In genomic region chr4:89284828-89285227, GRCh38 we compare ENCODE assay signal across 9 cellular contexts. TPM values are rescaled to one million over a fixed set of nuclear protein-coding genes. Genes with fewer than 3 reads are reported as not detected.
A peak's percentile ranks its signal among the peaks of the same experiment; 100 is the strongest.
DNase-seq lines count a peak whose midpoint lies in the region; ATAC-seq, FAIRE-seq and TF ChIP-seq lines count a peak whose summit lies in the region.
"Had no signal": no experiment of that assay in that cellular context is flagged by ENCODE, and none has a peak within 500 bp of the region (broad histone marks: within the 10 kb centered on the region; RNA-seq: fewer than 3 reads in every experiment).

No MANE protein-coding gene starts in this region.

- H3K18ac ChIP-seq in neuronal stem cell (ENCODE audit: low read length), result no peak overlapping the region

- H3K4me3 Mint-ChIP-seq in activated T-cell treated with anti-CD3 and anti-CD28 coated beads, Interleukin-2, amount 50 U/mL, for 24 hours, result no peak overlapping the region

- TF ChIP-seq EP300 in K562 (IDR thresholded peaks at IDR 0.05; ENCODE audit: low read length), result no peak

- no peak overlapping the region for H2AK5ac ChIP-seq in neuronal stem cell (ENCODE audit: low read depth, low read length)

- H3K9ac ChIP-seq in OCI-LY1 (ENCODE audit: low read length) (no peak overlapping the region), K562 (ENCODE audit: insufficient read depth in 1 of 2, low read depth in 2 of 2, low read length in 2 of 2) (no peak overlapping the region), neuronal stem cell (ENCODE audit: low read depth, low read length, poor library complexity) (no peak overlapping the region)

- no peaks in the 10 kb centered on the region for H4K20me1 ChIP-seq in OCI-LY1 (ENCODE audit: insufficient read depth, low read length)
- no peaks in the 10 kb centered on the region for H4K20me1 ChIP-seq in K562 (replicated peaks; ENCODE audit: control insufficient read depth, insufficient read depth, low read length)

- WGBS in K562 (ENCODE audit: insufficient coverage, low coverage, missing lambda C conversion rate), result 0% methylated on average over 2 of the region's 3 CpGs
- 77 to 83% (median 77%) methylated on average over 3 of the region's 3 CpGs for WGBS in small intestine, 3 donors
- no CpG with 5 or more reads among the region's 3 CpGs for WGBS in neuronal stem cell (ENCODE audit: extremely low coverage in 2 of 2, insufficient read length in 2 of 2, insufficient replicate concordance in 1 of 2), 2 donors

- H3K4ac ChIP-seq in neuronal stem cell (ENCODE audit: low read length), result no peak overlapping the region

- BruUV-seq in K562 (replicated peaks; lab: Mats Ljungman, UMichigan), result no TSS peak

- DNase-seq in activated T-cell treated with anti-CD3 and anti-CD28 coated beads, Interleukin-2, amount 50 U/mL, for 24 hours, result no peak
- DNase-seq in activated T-cell treated with anti-CD3 and anti-CD28 coated beads, Interleukin-2, amount 50 U/mL, for 1 hour, result no peak
- DNase-seq in K562 (ENCODE audit: extremely low read depth in 1 of 4, low spot score in 3 of 4), result peak in 2 of 4 experiments; percentile 19 to 48
- DNase-seq in small intestine, result no peak
- no peak for DNase-seq in neuronal stem cell (ENCODE audit: low spot score)
- DNase-seq in amygdala (lab: John Stamatoyannopoulos, UW), result no peak
- DNase-seq in amniotic stem cell (lab: John Stamatoyannopoulos, UW), result no peak
- DNase-seq: NCI-H2107 had no signal

- H3K9me1 ChIP-seq in K562 (ENCODE audit: control insufficient read depth, insufficient read depth, low read length), result no peaks in the 10 kb centered on the region

- FAIRE-seq in K562 (lab: Jason Lieb, UNC) (no peak), small intestine (lab: Jason Lieb, UNC) (no peak)

- H3K27ac Mint-ChIP-seq in activated T-cell treated with anti-CD3 and anti-CD28 coated beads, Interleukin-2, amount 50 U/mL, for 24 hours, result peak overlapping the region; percentile 81

- H3F3A ChIP-seq in OCI-LY1 (ENCODE audit: insufficient read depth, low read length), result no peaks in the 10 kb centered on the region

- POLR2A ChIA-PET in K562 (lab: Yijun Ruan, JAX), result interaction anchor here (0.5 to 1.5 kb wide), 4 partner anchors 9 to 167 kb away, joined by 3 to 4 read pairs (median 3); no protein-coding TSS in a partner anchor

- H3K23ac ChIP-seq in neuronal stem cell (ENCODE audit: low read depth, low read length, poor library complexity), result no peak overlapping the region

- peaks cover 3% of the 10 kb centered on the region for H3K9me3 Mint-ChIP-seq in activated T-cell treated with anti-CD3 and anti-CD28 coated beads, Interleukin-2, amount 50 U/mL, for 24 hours

- H2BK12ac ChIP-seq in neuronal stem cell (ENCODE audit: low read length), result no peak overlapping the region

- no peaks in the 10 kb centered on the region for H3K36me3 ChIP-seq in OCI-LY1 (ENCODE audit: insufficient read depth, low read length)
- no peaks in the 10 kb centered on the region for H3K36me3 ChIP-seq in K562 (ENCODE audit: control insufficient read depth, insufficient read depth, low read length)
- no peaks in the 10 kb centered on the region for H3K36me3 ChIP-seq in small intestine (ENCODE audit: control insufficient read depth in 2 of 2, insufficient read depth in 2 of 2, low read length in 2 of 2)
- no peaks in the 10 kb centered on the region for H3K36me3 ChIP-seq in neuronal stem cell (replicated peaks in 1 of 2; ENCODE audit: control insufficient read depth in 2 of 2, insufficient read depth in 2 of 2, low read length in 2 of 2)

- no peak overlapping the region for H2BK5ac ChIP-seq in neuronal stem cell (ENCODE audit: low read length)

- H3K79me1 ChIP-seq in neuronal stem cell (ENCODE audit: low read depth, low read length), result no peaks in the 10 kb centered on the region

- H2BK15ac ChIP-seq in neuronal stem cell (ENCODE audit: low read length), result no peak overlapping the region

- TF ChIP-seq POLR2A in K562 (conservative IDR thresholded peaks at IDR 0.05), result no peak

- H3K4me1 Mint-ChIP-seq in activated T-cell treated with anti-CD3 and anti-CD28 coated beads, Interleukin-2, amount 50 U/mL, for 24 hours (ENCODE audit: low read depth), result peaks cover 84% of the 10 kb centered on the region

- H3K79me2 ChIP-seq in OCI-LY1 (ENCODE audit: insufficient read depth, low read length), result no peaks in the 10 kb centered on the region
- H3K79me2 ChIP-seq in K562 (ENCODE audit: control insufficient read depth, insufficient read depth, low read length), result no peaks in the 10 kb centered on the region

- H3K4me3 ChIP-seq in OCI-LY1 (ENCODE audit: low read depth, low read length, poor library complexity, severe bottlenecking), result no peak overlapping the region
- no peak overlapping the region for H3K4me3 ChIP-seq in K562
- no peak overlapping the region for H3K4me3 ChIP-seq in small intestine (ENCODE audit: low read depth in 1 of 2, low read length in 2 of 2)
- no peak overlapping the region for H3K4me3 ChIP-seq in neuronal stem cell (ENCODE audit: low read length in 2 of 2)

- ATAC-seq in K562, result peak; percentile 87

- no peaks in the 10 kb centered on the region for H3K9me3 ChIP-seq in OCI-LY1 (ENCODE audit: low read length)
- no peaks in the 10 kb centered on the region for H3K9me3 ChIP-seq in K562 (replicated peaks; ENCODE audit: control insufficient read depth, insufficient read depth, low read depth, low read length)
- no peaks in the 10 kb centered on the region for H3K9me3 ChIP-seq in small intestine (ENCODE audit: control insufficient read depth, low read depth)
- H3K9me3 ChIP-seq in neuronal stem cell (replicated peaks in 1 of 2; ENCODE audit: control insufficient read depth in 2 of 2, insufficient read depth in 1 of 2, low read depth in 1 of 2, low read length in 2 of 2), result no peaks in the 10 kb centered on the region

- intact Hi-C loops in K562 (cut with micrococcal nuclease), result no loop called here

- no peak overlapping the region for H2AFZ ChIP-seq in OCI-LY1 (ENCODE audit: low read length)
- H2AFZ ChIP-seq in K562 (ENCODE audit: low read depth, low read length), result peak overlapping the region; percentile 16; the same call in 1 of the 2 replicates
- H2AFZ ChIP-seq in neuronal stem cell (ENCODE audit: low read length), result no peak overlapping the region

- H3K4me2 ChIP-seq in OCI-LY1 (ENCODE audit: low read length) (no peak overlapping the region), K562 (ENCODE audit: insufficient read depth, low read length) (no peak overlapping the region), neuronal stem cell (ENCODE audit: insufficient read depth, low read length, poor library complexity, severe bottlenecking) (no peak overlapping the region)

- H3K14ac ChIP-seq in neuronal stem cell (ENCODE audit: low read length), result no peak overlapping the region

- H3K4me1 ChIP-seq in OCI-LY1 (ENCODE audit: insufficient read depth, low read length, severe bottlenecking) (peaks cover 62% of the 10 kb centered on the region), K562 (replicated peaks in 1 of 2; ENCODE audit: control insufficient read depth in 2 of 2, insufficient read depth in 2 of 2, low read length in 2 of 2) (0 out of 5 replicates have a peak, but pooled peaks cover 0 to 2% of the 10 kb centered on the region in 2 experiments), small intestine (ENCODE audit: control insufficient read depth in 2 of 2, insufficient read depth in 1 of 2, low read depth in 1 of 2, low read length in 1 of 2) (peaks cover 9 to 15% of the 10 kb centered on the region in 2 donors), neuronal stem cell (ENCODE audit: control insufficient read depth in 2 of 2, insufficient read depth in 1 of 2, low read depth in 1 of 2, low read length in 2 of 2) (no peaks in the 10 kb centered on the region)

- in situ Hi-C loops in K562 (cut with MboI), result no loop called here

- H3K36me3 Mint-ChIP-seq in activated T-cell treated with anti-CD3 and anti-CD28 coated beads, Interleukin-2, amount 50 U/mL, for 24 hours (ENCODE audit: low read depth), result peaks cover 6% of the 10 kb centered on the region

- no peaks in the 10 kb centered on the region for H3K27me3 ChIP-seq in OCI-LY1 (ENCODE audit: insufficient read depth, low read length)
- no peaks in the 10 kb centered on the region for H3K27me3 ChIP-seq in K562 (ENCODE audit: control insufficient read depth in 2 of 2, insufficient read depth in 2 of 2, low read length in 2 of 2)
- no peaks in the 10 kb centered on the region for H3K27me3 ChIP-seq in small intestine (ENCODE audit: control insufficient read depth in 2 of 2, insufficient read depth in 2 of 2, low read length in 2 of 2)
- H3K27me3 ChIP-seq in neuronal stem cell (ENCODE audit: control insufficient read depth in 3 of 3, insufficient read depth in 3 of 3, low read depth in 1 of 3, low read length in 3 of 3), result no peaks in the 10 kb centered on the region

- no peak for TF ChIP-seq RAD21 in K562 (CRISPR knock-in tag; conservative IDR thresholded peaks at IDR 0.05 in 1 of 2, IDR thresholded peaks at IDR 0.05 in 1 of 2)

- H4K91ac ChIP-seq in neuronal stem cell (ENCODE audit: low read depth, low read length, poor library complexity), result no peak overlapping the region

- CTCF ChIA-PET in K562 (lab: Yijun Ruan, JAX; ENCODE audit: low intra/inter-chr PET ratio), result no interaction called here

- no peak overlapping the region for H4K8ac ChIP-seq in neuronal stem cell (ENCODE audit: low read depth, low read length)

- no peak overlapping the region for H2BK120ac ChIP-seq in neuronal stem cell (ENCODE audit: low read depth, low read length)

- no peaks in the 10 kb centered on the region for H3K9me2 ChIP-seq in OCI-LY1 (ENCODE audit: low read depth, low read length)

- H3K27me3 Mint-ChIP-seq in activated T-cell treated with anti-CD3 and anti-CD28 coated beads, Interleukin-2, amount 50 U/mL, for 24 hours, result no peaks in the 10 kb centered on the region

- peak overlapping the region; percentile 63 for H3K27ac ChIP-seq in OCI-LY1 (ENCODE audit: low read depth, low read length, poor library complexity, severe bottlenecking)
- peak overlapping the region; percentile 47; the same call in 1 of the 3 replicates for H3K27ac ChIP-seq in K562 (ENCODE audit: extremely low read depth, low read depth, low read length)
- peak overlapping the region; percentile 8 to 85 for H3K27ac ChIP-seq in small intestine (ENCODE audit: low read depth in 1 of 2, low read length in 1 of 2)
- H3K27ac ChIP-seq in neuronal stem cell (replicated peaks; ENCODE audit: low read length), result no peak overlapping the region

- TF ChIP-seq CTCF in OCI-LY1 (IDR thresholded peaks at IDR 0.05; ENCODE audit: low read length) (no peak), K562 (IDR thresholded peaks at IDR 0.05 in 2 of 3, conservative IDR thresholded peaks at IDR 0.05 in 1 of 3; ENCODE audit: insufficient read depth in 2 of 3, low read depth in 1 of 3, low read length in 3 of 3) (no peak)

RNA-seq across cellular contexts. Expression of gene GPRIN3, which starts 22.8 kb away (rescaled TPM):
- not detected in 2 replicates for total RNA-seq in K562 (2011; cell fraction: chromatin; rRNA removed; ENCODE audit: low replicate concordance)
- not detected in 2 replicates for total RNA-seq in K562 (2011; cell fraction: nucleolus; rRNA removed)
- not detected in 2 replicates for total RNA-seq in K562 (2011; cell fraction: nucleoplasm; rRNA removed)
- total RNA-seq in K562 (2014; rRNA removed) (not detected in 2 replicates), K562 (2014; rRNA removed; fragmentation: Illumina TruSeq; extraction: Trizol) (not detected in 2 replicates), K562 (2015; rRNA removed; fragmentation: Illumina TruSeq; extraction: Trizol) (not detected in 2 replicates), K562 (2021) (0.02 TPM in 2 replicates)
- polyA plus RNA-seq in K562 (2011; rRNA removed) (not detected in 2 replicates), K562 (2014; fragmentation: Illumina TruSeq; extraction: Trizol) (not detected in 2 replicates), K562 (2014; fragmentation: Nextera tagmentation; extraction: Ambion mirVana) (not detected), K562 (2014; rRNA removed) (not detected in 2 replicates), small intestine (1 to 10 TPM; 1.4 to 3.7 (median 2.2) TPM)
- polyA plus RNA-seq in K562 (2011; cell fraction: cytosol; rRNA removed), result not detected in 2 replicates
- polyA plus RNA-seq in K562 (2011; cell fraction: nucleus; rRNA removed), result not detected in 2 replicates
- 0.01 TPM in 1 of 2 replicates, not detected in the other for polyA plus RNA-seq in K562 (2012)
- polyA minus RNA-seq in K562 (2011; rRNA and poly(A)+ RNA removed), result not detected in 2 replicates
- not detected in 2 replicates for polyA minus RNA-seq in K562 (2011; cell fraction: cytosol; rRNA and poly(A)+ RNA removed)
- not detected in 2 replicates for polyA minus RNA-seq in K562 (2011; cell fraction: nucleus; rRNA and poly(A)+ RNA removed)
- 0.11 TPM for polyA plus RNA-seq in neuronal stem cell (2013, experiment 1 of 2)
- polyA plus RNA-seq in neuronal stem cell (2013, experiment 2 of 2), result 0.08 TPM
